In the genomic region with DNA sequence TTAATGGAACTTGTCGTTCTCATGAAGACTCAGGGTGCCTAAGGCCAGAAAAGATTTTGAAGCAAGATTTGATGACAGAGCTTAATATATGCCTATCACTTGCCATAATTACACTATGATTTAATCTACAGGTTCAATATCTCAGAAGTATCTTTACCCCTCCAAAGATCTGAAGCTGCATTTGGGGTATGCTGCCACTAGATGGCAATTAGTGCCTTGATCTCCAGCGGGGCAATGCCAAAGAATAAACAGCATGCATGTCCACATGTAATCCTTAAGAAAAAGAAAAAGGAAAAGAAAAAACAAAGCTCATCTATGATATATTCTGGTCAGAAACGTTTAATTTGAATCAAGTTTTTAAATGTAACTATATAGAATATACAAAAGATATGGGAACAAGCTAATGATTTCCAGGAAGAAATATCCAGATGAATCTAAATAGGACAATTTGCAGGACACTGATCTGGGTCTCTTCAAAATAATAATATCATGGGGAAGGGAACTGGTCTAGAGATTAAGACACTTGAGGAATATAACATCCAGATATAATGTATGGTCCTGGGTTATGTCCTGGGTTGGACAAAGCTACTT, we compare ENCODE assay signal across 13 cellular contexts. TPM values are rescaled to one million over a fixed set of nuclear protein-coding genes. Genes with fewer than 3 reads are reported as not detected.
DNase-seq lines count a peak whose midpoint lies in the region; ATAC-seq and TF ChIP-seq lines count a peak whose summit lies in the region.
"Had no signal": no experiment of that assay in that cellular context is flagged by ENCODE, and none has a peak within 500 bp of the region (broad histone marks: within the 10 kb centered on the region; RNA-seq: fewer than 3 reads in every experiment).

No MANE protein-coding gene starts in this region.

- H3K27me3 Mint-ChIP-seq in activated naive CD4-positive, alpha-beta T cell treated with anti-CD3 and anti-CD28 coated beads for 36 hours (ENCODE audit: low read depth) = no peaks in the 10 kb centered on the region
- peaks cover 53% of the 10 kb centered on the region for H3K27me3 Mint-ChIP-seq in endodermal cell (ENCODE audit: insufficient read depth)
- H3K27me3 Mint-ChIP-seq: CD4-positive, CD25-positive, alpha-beta regulatory T cell had no signal

- CTCF ChIA-PET in activated naive CD4-positive, alpha-beta T cell treated with anti-CD3 and anti-CD28 coated beads for 36 hours (lab: Charles Lee) = interaction anchor here (0.5 to 1.0 kb wide), 3 partner anchors 193 to 238 kb away, joined by 3 to 7 read pairs (median 4); no protein-coding TSS in a partner anchor

- no peaks in the 10 kb centered on the region for H3K36me3 Mint-ChIP-seq in activated naive CD4-positive, alpha-beta T cell treated with anti-CD3 and anti-CD28 coated beads for 36 hours (ENCODE audit: low read depth)
- H3K36me3 Mint-ChIP-seq in endodermal cell (ENCODE audit: low read depth) = no peaks in the 10 kb centered on the region
- H3K36me3 Mint-ChIP-seq in activated naive CD4-positive, alpha-beta T cell treated with anti-CD3 and anti-CD28 coated beads, Interleukin-2, amount 50 U/mL, for 72 hours = peaks cover 0 to 5% of the 10 kb centered on the region in 2 donors
- H3K36me3 Mint-ChIP-seq: CD4-positive, CD25-positive, alpha-beta regulatory T cell had no signal

- intact Hi-C loops in activated naive CD4-positive, alpha-beta T cell treated with anti-CD3 and anti-CD28 coated beads for 36 hours (cut with micrococcal nuclease) = loop anchor here (1.0 to 5.0 kb wide), 2 partner anchors 237 to 263 kb away; no protein-coding TSS in a partner anchor
- intact Hi-C loops in upper lobe of right lung (cut with DNase I) = no loop called here

- WGBS in endodermal cell (ENCODE audit: insufficient coverage in 1 of 2, insufficient read length in 1 of 2), 2 experiments = 11 to 60% methylated on average over 1 to 2 of the region's 3 CpGs
- WGBS in tibial nerve, 2 donors = 4 to 6% methylated on average over 3 of the region's 3 CpGs

- no peak for TF ChIP-seq POLR2A in tibial nerve (IDR thresholded peaks at IDR 0.05)

- H3K9me3 ChIP-seq in endodermal cell (ENCODE audit: control insufficient read depth, low read length) (no peaks in the 10 kb centered on the region), upper lobe of right lung (no peaks in the 10 kb centered on the region), tibial nerve (peaks cover 0 to 9% (median 0%) of the 10 kb centered on the region in 4 donors)

- no peak overlapping the region for H3K27ac Mint-ChIP-seq in activated naive CD4-positive, alpha-beta T cell treated with anti-CD3 and anti-CD28 coated beads for 36 hours
- H3K27ac Mint-ChIP-seq in endodermal cell = no peak overlapping the region
- H3K27ac Mint-ChIP-seq in activated naive CD4-positive, alpha-beta T cell treated with anti-CD3 and anti-CD28 coated beads, Interleukin-2, amount 50 U/mL, for 72 hours = no peak overlapping the region
- H3K27ac Mint-ChIP-seq: CD4-positive, CD25-positive, alpha-beta regulatory T cell had no signal

- no peak overlapping the region for H3K9ac ChIP-seq in endodermal cell (ENCODE audit: extremely low read depth, low read length, poor library complexity, severe bottlenecking)

- H3K27ac ChIP-seq in endodermal cell (ENCODE audit: low read depth, low read length) (no peak overlapping the region), upper lobe of right lung (no peak overlapping the region), tibial nerve (no peak overlapping the region)

- peak; percentile 50 for ATAC-seq in upper lobe of right lung
- ATAC-seq in activated naive CD4-positive, alpha-beta T cell treated with anti-CD3 and anti-CD28 coated beads, Interleukin-2, amount 50 U/mL, for 72 hours = no peak

- H3K4me3 ChIP-seq in endodermal cell (ENCODE audit: low read length) = no peak overlapping the region
- H3K4me3 ChIP-seq in upper lobe of right lung = no peak overlapping the region
- no peak overlapping the region for H3K4me3 ChIP-seq in tibial nerve

- H3K36me3 ChIP-seq in endodermal cell (ENCODE audit: control insufficient read depth, insufficient read depth, low read length) = no peaks in the 10 kb centered on the region
- no peaks in the 10 kb centered on the region for H3K36me3 ChIP-seq in upper lobe of right lung
- no peaks in the 10 kb centered on the region for H3K36me3 ChIP-seq in tibial nerve

- peaks cover 3% of the 10 kb centered on the region for H3K9me3 Mint-ChIP-seq in activated naive CD4-positive, alpha-beta T cell treated with anti-CD3 and anti-CD28 coated beads for 36 hours
- H3K9me3 Mint-ChIP-seq in endodermal cell = no peaks in the 10 kb centered on the region
- peaks cover 7 to 19% of the 10 kb centered on the region in 2 donors for H3K9me3 Mint-ChIP-seq in activated naive CD4-positive, alpha-beta T cell treated with anti-CD3 and anti-CD28 coated beads, Interleukin-2, amount 50 U/mL, for 72 hours

- DNase-seq in activated naive CD4-positive, alpha-beta T cell treated with anti-CD3 and anti-CD28 coated beads for 36 hours = peak; percentile 6
- DNase-seq in activated naive CD4-positive, alpha-beta T cell treated with Interleukin-2 at 50 U/mL for 16 hours = no peak
- DNase-seq in NCI-H69 (lab: John Stamatoyannopoulos, UW) (peak; percentile 1), endodermal cell (peak; percentile 77), upper lobe of right lung (no peak), tibial nerve (ENCODE audit: low spot score in 2 of 2) (no peak), KG1 (lab: John Stamatoyannopoulos, UW) (no peak)
- no peak for DNase-seq in activated naive CD4-positive, alpha-beta T cell treated with anti-CD3 and anti-CD28 coated beads, Interleukin-2, amount 50 U/mL, for 72 hours (ENCODE audit: low spot score in 2 of 2)
- DNase-seq: anterior cingulate cortex; CD4-positive, CD25-positive, alpha-beta regulatory T cell; hypothalamus; substantia nigra had no signal

- H3K4me3 Mint-ChIP-seq in activated naive CD4-positive, alpha-beta T cell treated with anti-CD3 and anti-CD28 coated beads for 36 hours = no peak overlapping the region
- no peak overlapping the region for H3K4me3 Mint-ChIP-seq in endodermal cell
- H3K4me3 Mint-ChIP-seq: CD4-positive, CD25-positive, alpha-beta regulatory T cell had no signal

- H3K27me3 ChIP-seq in endodermal cell (ENCODE audit: control insufficient read depth, insufficient read depth, low read length, poor library complexity, severe bottlenecking) (no peaks in the 10 kb centered on the region), upper lobe of right lung (no peaks in the 10 kb centered on the region), tibial nerve (no peaks in the 10 kb centered on the region)

- no peak for TF ChIP-seq EP300 in tibial nerve (IDR thresholded peaks at IDR 0.05)

- no peaks in the 10 kb centered on the region for H3K4me1 Mint-ChIP-seq in activated naive CD4-positive, alpha-beta T cell treated with anti-CD3 and anti-CD28 coated beads for 36 hours (ENCODE audit: low read depth)
- no peaks in the 10 kb centered on the region for H3K4me1 Mint-ChIP-seq in endodermal cell
- H3K4me1 Mint-ChIP-seq: CD4-positive, CD25-positive, alpha-beta regulatory T cell had no signal

- no peaks in the 10 kb centered on the region for H3K4me1 ChIP-seq in endodermal cell (ENCODE audit: control insufficient read depth, insufficient read depth, low read length)
- H3K4me1 ChIP-seq in upper lobe of right lung = no peaks in the 10 kb centered on the region
- no peaks in the 10 kb centered on the region for H3K4me1 ChIP-seq in tibial nerve

- TF ChIP-seq CTCF in endodermal cell (conservative IDR thresholded peaks at IDR 0.05) (peak; percentile 91), upper lobe of right lung (IDR thresholded peaks at IDR 0.05) (peak; percentile 43), tibial nerve (IDR thresholded peaks at IDR 0.05) (no peak)

RNA-seq across cellular contexts. Expression of a gene that starts 55.0 kb away (rescaled TPM):
- total RNA-seq in activated naive CD4-positive, alpha-beta T cell treated with anti-CD3 and anti-CD28 coated beads for 36 hours = not detected
- under 1 TPM in 1 of 2 donors, not detected in 1; 0.13 TPM for total RNA-seq in endodermal cell
- 0.25 TPM for polyA plus RNA-seq in endodermal cell (2013, experiment 1 of 2)
- polyA plus RNA-seq in endodermal cell (2013, experiment 2 of 2) = 0.12 TPM
- not detected for total RNA-seq in upper lobe of right lung
- not detected for total RNA-seq in tibial nerve
- not detected for total RNA-seq in activated naive CD4-positive, alpha-beta T cell treated with anti-CD3 and anti-CD28 coated beads, Interleukin-2, amount 50 U/mL, for 72 hours
- total RNA-seq: CD4-positive, CD25-positive, alpha-beta regulatory T cell; skeletal muscle tissue had no signal
- polyA plus RNA-seq: CD4-positive, CD25-positive, alpha-beta regulatory T cell had no signal

Comparison
In these comparisons a context has a peak if more than half of its experiments do, and no peak if none do; other contexts are left out.
1. DNase-seq: peak in activated naive CD4-positive, alpha-beta T cell treated with anti-CD3 and anti-CD28 coated beads for 36 hours (single experiment), NCI-H69 (single experiment) and endodermal cell (single experiment); none in activated naive CD4-positive, alpha-beta T cell treated with Interleukin-2 at 50 U/mL for 16 hours (single experiment), upper lobe of right lung (single experiment), tibial nerve (0 of 2), KG1 (single experiment) and activated naive CD4-positive, alpha-beta T cell treated with anti-CD3 and anti-CD28 coated beads, Interleukin-2, amount 50 U/mL, for 72 hours (0 of 2).
2. CTCF ChIP-seq: peak in endodermal cell (single experiment) and upper lobe of right lung (single experiment); none in tibial nerve (0 of 5).